ENCODE assay signal across 15 cellular contexts in genomic region chr19:41479757-41480191, GRCh38. TPM values are rescaled to one million over a fixed set of nuclear protein-coding genes. Genes with fewer than 3 reads are reported as not detected.
DNase-seq lines count a peak whose midpoint lies in the region; ATAC-seq, FAIRE-seq and TF ChIP-seq lines count a peak whose summit lies in the region.
"Had no signal": no experiment of that assay in that cellular context is flagged by ENCODE, and none has a peak within 500 bp of the region (broad histone marks: within the 10 kb centered on the region; RNA-seq: fewer than 3 reads in every experiment).

No MANE protein-coding gene starts in this region.

- no peaks in the 10 kb centered on the region for H4K20me1 ChIP-seq in HepG2 (ENCODE audit: insufficient read depth, low read length)

- no peaks in the 10 kb centered on the region for H3K4me1 Mint-ChIP-seq in activated naive CD4-positive, alpha-beta T cell treated with anti-CD3 and anti-CD28 coated beads, Interleukin-2, amount 50 U/mL, for 24 hours
- no peaks in the 10 kb centered on the region for H3K4me1 Mint-ChIP-seq in activated naive CD4-positive, alpha-beta T cell treated with anti-CD3 and anti-CD28 coated beads for 36 hours (ENCODE audit: low read depth)
- H3K4me1 Mint-ChIP-seq: activated naive CD8-positive, alpha-beta T cell treated with anti-CD3 and anti-CD28 coated beads for 36 hours had no signal

- H3K27ac ChIP-seq in cingulate gyrus (ENCODE audit: low read depth, low read length), result peak overlapping the region; percentile 13
- no peak overlapping the region for H3K27ac ChIP-seq in HepG2 (ENCODE audit: extremely low read length, insufficient read depth, low read length)
- peak overlapping the region; percentile 8 for H3K27ac ChIP-seq in upper lobe of right lung
- H3K27ac ChIP-seq: RWPE1 had no signal

- intact Hi-C loops in activated naive CD4-positive, alpha-beta T cell treated with anti-CD3 and anti-CD28 coated beads for 36 hours (cut with micrococcal nuclease), result no loop called here
- intact Hi-C loops in HepG2 (cut with micrococcal nuclease; ENCODE audit: unreplicated experiment) (no loop called here), upper lobe of right lung (cut with DNase I) (no loop called here)

- in situ Hi-C loops in HepG2 (cut with HindIII; ENCODE audit: extremely low pct_ligation_motif_present, low pct_unique_long_range_greater_than_20kb), result no loop called here

- WGBS in HepG2 (ENCODE audit: low lambda C conversion rate), result 21% methylated on average over 6 of the region's 8 CpGs

- H3K9ac ChIP-seq in HepG2 (ENCODE audit: insufficient read depth, low read depth, low read length), result no peak overlapping the region

- TF ChIP-seq EP300 in HepG2 (IDR thresholded peaks at IDR 0.05; ENCODE audit: low read depth in 2 of 2, low read length in 2 of 2), result no peak
- no peak for TF ChIP-seq EP300 in HepG2 (CRISPR knock-in tag; IDR thresholded peaks at IDR 0.05; ENCODE audit: borderline replicate concordance)

- no peak for TF ChIP-seq POLR2A in HepG2 (IDR thresholded peaks at IDR 0.05; ENCODE audit: insufficient read depth in 1 of 2, low read depth in 2 of 2, low read length in 2 of 2)

- H3K36me3 ChIP-seq in HepG2 (replicated peaks in 1 of 2; ENCODE audit: control insufficient read depth in 1 of 2, insufficient read depth in 2 of 2, low read length in 2 of 2), result no peaks in the 10 kb centered on the region
- H3K36me3 ChIP-seq in upper lobe of right lung, result no peaks in the 10 kb centered on the region
- no peaks in the 10 kb centered on the region for H3K36me3 ChIP-seq in H7 (replicated peaks; ENCODE audit: control insufficient read depth, insufficient read depth, low read length)

- peak overlapping the region; percentile 30 for H3K27ac Mint-ChIP-seq in activated naive CD4-positive, alpha-beta T cell treated with anti-CD3 and anti-CD28 coated beads, Interleukin-2, amount 50 U/mL, for 24 hours
- no peak overlapping the region for H3K27ac Mint-ChIP-seq in activated naive CD4-positive, alpha-beta T cell treated with anti-CD3 and anti-CD28 coated beads for 36 hours
- H3K27ac Mint-ChIP-seq: activated naive CD8-positive, alpha-beta T cell treated with anti-CD3 and anti-CD28 coated beads for 36 hours; stimulated activated naive B cell treated with anti-CD40 and anti-IgM and Interleukin-4, amounts not matched to agents 10 μg/mL and 1 μg/mL and 100 μg/mL, for 72 hours had no signal

- CTCF ChIA-PET in activated naive CD4-positive, alpha-beta T cell treated with anti-CD3 and anti-CD28 coated beads for 36 hours (lab: Charles Lee), result interaction anchor here (1.6 kb wide), 1 partner anchor 30 kb away, joined by 4 read pairs; no protein-coding TSS in a partner anchor
- CTCF ChIA-PET in HepG2 (lab: Yijun Ruan, JAX; ENCODE audit: low intra/inter-chr PET ratio, low total read pairs), result no interaction called here

- DNase-seq in activated naive CD4-positive, alpha-beta T cell treated with anti-CD3 and anti-CD28 coated beads for 36 hours, result no peak
- DNase-seq in HepG2 (ENCODE audit: low spot score) (no peak), upper lobe of right lung (no peak), DMS114 treated with DMSO at 0.1 percent for 48 hours (lab: John Stamatoyannopoulos, UW; ENCODE audit: unreplicated experiment) (no peak), H7 (no peak)
- DNase-seq: activated naive CD8-positive, alpha-beta T cell treated with anti-CD3 and anti-CD28 coated beads for 36 hours; cortex of kidney; nucleus accumbens; stimulated activated naive B cell treated with anti-CD40 and anti-IgM and Interleukin-4, amounts not matched to agents 10 μg/mL and 1 μg/mL and 100 μg/mL, for 72 hours had no signal

- H2AFZ ChIP-seq in HepG2 (ENCODE audit: low read length), result no peak overlapping the region

- no peak for FAIRE-seq in HepG2 (lab: Jason Lieb, UNC)

- BruUV-seq in HepG2 (replicated peaks; lab: Mats Ljungman, UMichigan), result no TSS peak

- H3K9me3 ChIP-seq in HepG2 (ENCODE audit: low read length) (no peaks in the 10 kb centered on the region), upper lobe of right lung (no peaks in the 10 kb centered on the region)

- peaks cover 0 to 15% of the 10 kb centered on the region in 2 experiments; a peak in 3 of 5 replicates for H3K27me3 ChIP-seq in HepG2 (ENCODE audit: control insufficient read depth in 1 of 2, insufficient read depth in 2 of 2, low read length in 2 of 2)
- H3K27me3 ChIP-seq in upper lobe of right lung, result peaks cover 7% of the 10 kb centered on the region
- H3K27me3 ChIP-seq in H7 (ENCODE audit: control insufficient read depth, insufficient read depth, low read length), result no peaks in the 10 kb centered on the region

- no peaks in the 10 kb centered on the region for H3K4me1 ChIP-seq in HepG2 (ENCODE audit: insufficient read depth, low read length)
- peaks cover 9% of the 10 kb centered on the region for H3K4me1 ChIP-seq in upper lobe of right lung

- H3K4me2 ChIP-seq in HepG2 (ENCODE audit: low read depth, low read length), result no peak overlapping the region

- H3K4me3 ChIP-seq in HepG2 (replicated peaks in 1 of 3; ENCODE audit: insufficient read depth in 1 of 3, low read depth in 2 of 3, low read length in 3 of 3) (no peak overlapping the region), upper lobe of right lung (no peak overlapping the region), H7 (ENCODE audit: insufficient read depth, low read depth, low read length) (no peak overlapping the region)

- H3K4me3 Mint-ChIP-seq in activated naive CD4-positive, alpha-beta T cell treated with anti-CD3 and anti-CD28 coated beads, Interleukin-2, amount 50 U/mL, for 24 hours, result no peak overlapping the region
- no peak overlapping the region for H3K4me3 Mint-ChIP-seq in activated naive CD4-positive, alpha-beta T cell treated with anti-CD3 and anti-CD28 coated beads for 36 hours
- H3K4me3 Mint-ChIP-seq: activated naive CD8-positive, alpha-beta T cell treated with anti-CD3 and anti-CD28 coated beads for 36 hours; stimulated activated naive B cell treated with anti-CD40 and anti-IgM and Interleukin-4, amounts not matched to agents 10 μg/mL and 1 μg/mL and 100 μg/mL, for 72 hours had no signal

- no peaks in the 10 kb centered on the region for H3K36me3 Mint-ChIP-seq in activated naive CD4-positive, alpha-beta T cell treated with anti-CD3 and anti-CD28 coated beads, Interleukin-2, amount 50 U/mL, for 24 hours
- H3K36me3 Mint-ChIP-seq in activated naive CD4-positive, alpha-beta T cell treated with anti-CD3 and anti-CD28 coated beads for 36 hours (ENCODE audit: low read depth), result no peaks in the 10 kb centered on the region
- H3K36me3 Mint-ChIP-seq: activated naive CD8-positive, alpha-beta T cell treated with anti-CD3 and anti-CD28 coated beads for 36 hours; stimulated activated naive B cell treated with anti-CD40 and anti-IgM and Interleukin-4, amounts not matched to agents 10 μg/mL and 1 μg/mL and 100 μg/mL, for 72 hours had no signal

- H3K9me3 Mint-ChIP-seq in activated naive CD4-positive, alpha-beta T cell treated with anti-CD3 and anti-CD28 coated beads, Interleukin-2, amount 50 U/mL, for 24 hours, result no peaks in the 10 kb centered on the region
- H3K9me3 Mint-ChIP-seq in activated naive CD4-positive, alpha-beta T cell treated with anti-CD3 and anti-CD28 coated beads for 36 hours, result no peaks in the 10 kb centered on the region
- H3K9me3 Mint-ChIP-seq: activated naive CD8-positive, alpha-beta T cell treated with anti-CD3 and anti-CD28 coated beads for 36 hours; stimulated activated naive B cell treated with anti-CD40 and anti-IgM and Interleukin-4, amounts not matched to agents 10 μg/mL and 1 μg/mL and 100 μg/mL, for 72 hours had no signal

- no peak for TF ChIP-seq CTCF in HepG2 (CRISPR knock-in tag; IDR thresholded peaks at IDR 0.05)
- no peak for TF ChIP-seq CTCF in upper lobe of right lung (IDR thresholded peaks at IDR 0.05)

- no peak for TF ChIP-seq RAD21 in HepG2 (CRISPR knock-in tag; IDR thresholded peaks at IDR 0.05)

- H3K27me3 Mint-ChIP-seq in activated naive CD4-positive, alpha-beta T cell treated with anti-CD3 and anti-CD28 coated beads, Interleukin-2, amount 50 U/mL, for 24 hours, result peaks cover 14% of the 10 kb centered on the region
- peaks cover 16% of the 10 kb centered on the region for H3K27me3 Mint-ChIP-seq in activated naive CD4-positive, alpha-beta T cell treated with anti-CD3 and anti-CD28 coated beads for 36 hours (ENCODE audit: low read depth)

- H3K79me2 ChIP-seq in HepG2 (ENCODE audit: insufficient read depth, low read length), result no peaks in the 10 kb centered on the region

- ATAC-seq in HepG2 (no peak; the same call in 2 of the 3 replicates), upper lobe of right lung (peak; percentile 64), HG02623 (IDR thresholded peaks at IDR 0.05; ENCODE audit: unreplicated experiment) (no peak)
- ATAC-seq: HCT116; stimulated activated naive B cell treated with anti-CD40 and anti-IgM and Interleukin-4, amounts not matched to agents 10 μg/mL and 1 μg/mL and 100 μg/mL, for 72 hours had no signal

- POLR2A ChIA-PET in HepG2 (lab: Yijun Ruan, JAX), result no interaction called here

RNA-seq across cellular contexts. Expression of gene ERICH4, which starts 36.8 kb away (rescaled TPM):
- total RNA-seq in activated naive CD4-positive, alpha-beta T cell treated with anti-CD3 and anti-CD28 coated beads for 36 hours, result not detected
- total RNA-seq in HepG2 (2016; rRNA removed; fragmentation: Illumina TruSeq; extraction: Trizol), result 0.64 and 1.0 TPM in 2 replicates
- 0.26 and 0.71 TPM in 2 replicates for total RNA-seq in HepG2 (2016; cell fraction: cytosol; rRNA removed; fragmentation: Illumina TruSeq; extraction: Trizol; ENCODE audit: low read depth)
- 0.84 and 1.5 TPM in 2 replicates for total RNA-seq in HepG2 (2016; cell fraction: insoluble cytoplasmic fraction; rRNA removed; fragmentation: Illumina TruSeq; extraction: Trizol)
- total RNA-seq in HepG2 (2016; cell fraction: membrane; rRNA removed; fragmentation: Illumina TruSeq; extraction: Trizol), result 0.34 and 0.53 TPM in 2 replicates
- 0.59 TPM in 1 of 2 replicates, not detected in the other for total RNA-seq in HepG2 (2016; cell fraction: nucleus; rRNA removed; fragmentation: Illumina TruSeq; extraction: Trizol)
- polyA plus RNA-seq in HepG2 (2011; rRNA removed), result 0.38 and 0.40 TPM in 2 replicates
- polyA plus RNA-seq in HepG2 (2011; cell fraction: cytosol; rRNA removed), result 0.13 and 0.49 TPM in 2 replicates
- polyA plus RNA-seq in HepG2 (2011; cell fraction: nucleus; rRNA removed), result 0.21 TPM in 1 of 2 replicates, not detected in the other
- 1.1 and 2.3 TPM in 2 replicates for polyA plus RNA-seq in HepG2 (2012)
- polyA plus RNA-seq in HepG2 (2016; cell fraction: cytosol; fragmentation: Illumina TruSeq; extraction: Trizol; ENCODE audit: low read depth), result 0.52 and 0.62 TPM in 2 replicates
- 1.4 and 1.7 TPM in 2 replicates for polyA plus RNA-seq in HepG2 (2016; cell fraction: insoluble cytoplasmic fraction; fragmentation: Illumina TruSeq; extraction: Trizol; ENCODE audit: low read depth)
- 0.61 and 0.69 TPM in 2 replicates for polyA plus RNA-seq in HepG2 (2016; cell fraction: membrane; fragmentation: Illumina TruSeq; extraction: Trizol; ENCODE audit: low read depth)
- polyA plus RNA-seq in HepG2 (2016; cell fraction: nucleus; fragmentation: Illumina TruSeq; extraction: Trizol; ENCODE audit: insufficient read depth, low read depth), result 0.55 and 0.89 TPM in 2 replicates
- polyA minus RNA-seq in HepG2 (2011; rRNA and poly(A)+ RNA removed; ENCODE audit: low replicate concordance), result not detected in 2 replicates
- polyA minus RNA-seq in HepG2 (2011; cell fraction: cytosol; rRNA and poly(A)+ RNA removed), result not detected in 2 replicates
- polyA minus RNA-seq in HepG2 (2011; cell fraction: nucleus; rRNA and poly(A)+ RNA removed), result 0.52 TPM in 1 of 2 replicates, not detected in the other
- total RNA-seq in upper lobe of right lung, result not detected
- total RNA-seq in H7 (2014; rRNA removed; shearing (Covaris generic)), result not detected in 2 replicates
- total RNA-seq: activated naive CD8-positive, alpha-beta T cell treated with anti-CD3 and anti-CD28 coated beads for 36 hours; lower leg skin had no signal

RNA-seq across cellular contexts. Expression of gene DMAC2, which starts 40.1 kb away (rescaled TPM):
- 10 to 100 TPM; 51.5 to 53.8 TPM for total RNA-seq in activated naive CD4-positive, alpha-beta T cell treated with anti-CD3 and anti-CD28 coated beads for 36 hours
- total RNA-seq in HepG2 (2016; rRNA removed; fragmentation: Illumina TruSeq; extraction: Trizol), result 39.0 and 51.9 TPM in 2 replicates
- total RNA-seq in HepG2 (2016; cell fraction: cytosol; rRNA removed; fragmentation: Illumina TruSeq; extraction: Trizol; ENCODE audit: low read depth), result 10.2 and 12.0 TPM in 2 replicates
- 38.9 and 54.2 TPM in 2 replicates for total RNA-seq in HepG2 (2016; cell fraction: insoluble cytoplasmic fraction; rRNA removed; fragmentation: Illumina TruSeq; extraction: Trizol)
- 31.2 and 31.3 TPM in 2 replicates for total RNA-seq in HepG2 (2016; cell fraction: membrane; rRNA removed; fragmentation: Illumina TruSeq; extraction: Trizol)
- total RNA-seq in HepG2 (2016; cell fraction: nucleus; rRNA removed; fragmentation: Illumina TruSeq; extraction: Trizol), result 18.5 and 20.2 TPM in 2 replicates
- polyA plus RNA-seq in HepG2 (2011; rRNA removed), result 66.0 TPM in 2 replicates
- polyA plus RNA-seq in HepG2 (2011; cell fraction: cytosol; rRNA removed), result 76.3 and 90.6 TPM in 2 replicates
- polyA plus RNA-seq in HepG2 (2011; cell fraction: nucleus; rRNA removed), result 43.1 and 45.0 TPM in 2 replicates
- 39.8 and 45.8 TPM in 2 replicates for polyA plus RNA-seq in HepG2 (2012)
- 16.8 TPM in 2 replicates for polyA plus RNA-seq in HepG2 (2016; cell fraction: cytosol; fragmentation: Illumina TruSeq; extraction: Trizol; ENCODE audit: low read depth)
- polyA plus RNA-seq in HepG2 (2016; cell fraction: insoluble cytoplasmic fraction; fragmentation: Illumina TruSeq; extraction: Trizol; ENCODE audit: low read depth), result 69.0 and 74.8 TPM in 2 replicates
- 33.3 and 38.0 TPM in 2 replicates for polyA plus RNA-seq in HepG2 (2016; cell fraction: membrane; fragmentation: Illumina TruSeq; extraction: Trizol; ENCODE audit: low read depth)
- polyA plus RNA-seq in HepG2 (2016; cell fraction: nucleus; fragmentation: Illumina TruSeq; extraction: Trizol; ENCODE audit: insufficient read depth, low read depth), result 38.1 and 41.9 TPM in 2 replicates
- 51.2 and 105 TPM in 2 replicates for polyA minus RNA-seq in HepG2 (2011; rRNA and poly(A)+ RNA removed; ENCODE audit: low replicate concordance)
- 36.5 and 37.9 TPM in 2 replicates for polyA minus RNA-seq in HepG2 (2011; cell fraction: cytosol; rRNA and poly(A)+ RNA removed)
- polyA minus RNA-seq in HepG2 (2011; cell fraction: nucleus; rRNA and poly(A)+ RNA removed), result 14.3 and 18.3 TPM in 2 replicates
- total RNA-seq in upper lobe of right lung, result 54.9 TPM
- 80.0 and 96.0 TPM in 2 replicates for total RNA-seq in H7 (2014; rRNA removed; shearing (Covaris generic))

RNA-seq across cellular contexts. Expression of gene B3GNT8, which starts 52.6 kb away (rescaled TPM):
- under 1 TPM in 1 of 2 experiments, not detected in 1; 0.29 TPM for total RNA-seq in activated naive CD4-positive, alpha-beta T cell treated with anti-CD3 and anti-CD28 coated beads for 36 hours
- total RNA-seq in HepG2 (2016; rRNA removed; fragmentation: Illumina TruSeq; extraction: Trizol) (1.9 and 2.3 TPM in 2 replicates), upper lobe of right lung (31.3 TPM)
- total RNA-seq in HepG2 (2016; cell fraction: cytosol; rRNA removed; fragmentation: Illumina TruSeq; extraction: Trizol; ENCODE audit: low read depth), result 0.26 and 0.71 TPM in 2 replicates
- 1.4 and 1.9 TPM in 2 replicates for total RNA-seq in HepG2 (2016; cell fraction: insoluble cytoplasmic fraction; rRNA removed; fragmentation: Illumina TruSeq; extraction: Trizol)
- 0.90 and 1.1 TPM in 2 replicates for total RNA-seq in HepG2 (2016; cell fraction: membrane; rRNA removed; fragmentation: Illumina TruSeq; extraction: Trizol)
- 2.1 and 3.1 TPM in 2 replicates for total RNA-seq in HepG2 (2016; cell fraction: nucleus; rRNA removed; fragmentation: Illumina TruSeq; extraction: Trizol)
- 0.26 and 0.44 TPM in 2 replicates for polyA plus RNA-seq in HepG2 (2011; rRNA removed)
- 0.40 and 0.48 TPM in 2 replicates for polyA plus RNA-seq in HepG2 (2011; cell fraction: cytosol; rRNA removed)
- 0.54 and 1.00 TPM in 2 replicates for polyA plus RNA-seq in HepG2 (2011; cell fraction: nucleus; rRNA removed)
- polyA plus RNA-seq in HepG2 (2012), result 0.35 and 1.1 TPM in 2 replicates
- polyA plus RNA-seq in HepG2 (2016; cell fraction: cytosol; fragmentation: Illumina TruSeq; extraction: Trizol; ENCODE audit: low read depth), result 0.43 and 0.69 TPM in 2 replicates
- 0.58 and 1.1 TPM in 2 replicates for polyA plus RNA-seq in HepG2 (2016; cell fraction: insoluble cytoplasmic fraction; fragmentation: Illumina TruSeq; extraction: Trizol; ENCODE audit: low read depth)
- 0.34 and 0.42 TPM in 2 replicates for polyA plus RNA-seq in HepG2 (2016; cell fraction: membrane; fragmentation: Illumina TruSeq; extraction: Trizol; ENCODE audit: low read depth)
- polyA plus RNA-seq in HepG2 (2016; cell fraction: nucleus; fragmentation: Illumina TruSeq; extraction: Trizol; ENCODE audit: insufficient read depth, low read depth), result 2.2 and 3.1 TPM in 2 replicates
- 1.3 TPM in 1 of 2 replicates, not detected in the other for polyA minus RNA-seq in HepG2 (2011; rRNA and poly(A)+ RNA removed; ENCODE audit: low replicate concordance)
- polyA minus RNA-seq in HepG2 (2011; cell fraction: cytosol; rRNA and poly(A)+ RNA removed), result 1.1 TPM in 1 of 2 replicates, not detected in the other
- 0.50 and 0.52 TPM in 2 replicates for polyA minus RNA-seq in HepG2 (2011; cell fraction: nucleus; rRNA and poly(A)+ RNA removed)
- 1.9 and 5.3 TPM in 2 replicates for total RNA-seq in H7 (2014; rRNA removed; shearing (Covaris generic))
